In the genomic region with DNA sequence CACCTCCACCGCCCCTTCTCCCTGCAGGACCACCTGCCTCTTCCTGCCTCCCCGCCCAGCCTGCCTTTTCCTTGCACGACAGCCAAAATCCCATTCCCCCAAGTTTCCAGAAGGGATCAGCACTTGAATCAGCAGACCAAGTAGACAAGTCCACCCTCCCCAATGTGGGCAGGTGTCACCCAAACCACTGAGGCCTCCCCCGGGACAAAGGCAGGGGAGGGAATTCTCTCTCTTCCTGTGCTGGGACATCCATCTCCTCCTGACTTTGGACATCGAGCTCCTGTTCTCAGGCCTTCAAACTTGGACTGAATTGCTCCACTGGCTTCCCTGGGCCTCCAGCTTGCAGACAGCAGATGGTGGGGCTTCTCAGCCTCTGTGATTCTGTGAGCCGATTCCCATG, we compare ENCODE assay signal across 15 cellular contexts. TPM values are rescaled to one million over a fixed set of nuclear protein-coding genes. Genes with fewer than 3 reads are reported as not detected.
DNase-seq lines count a peak whose midpoint lies in the region; ATAC-seq and TF ChIP-seq lines count a peak whose summit lies in the region.
"Had no signal": no experiment of that assay in that cellular context is flagged by ENCODE, and none has a peak within 500 bp of the region (broad histone marks: within the 10 kb centered on the region; RNA-seq: fewer than 3 reads in every experiment).

No MANE protein-coding gene starts in this region.

- peaks cover 23% of the 10 kb centered on the region for H3K4me1 ChIP-seq in DOHH2 (ENCODE audit: control insufficient read depth, low read length)

- H3K4me3 ChIP-seq in DOHH2 (ENCODE audit: low read length) = peak overlapping the region; percentile 40

- CTCF ChIA-PET in activated B cell treated with CpG ODN at 0.5 μM for 24 hours (lab: Charles Lee) = no interaction called here

- DNase-seq in DMS 273 (lab: John Stamatoyannopoulos, UW; ENCODE audit: unreplicated experiment) (peak; percentile 75), DMS 273 treated with DMSO at 0.1 percent for 48 hours (lab: John Stamatoyannopoulos, UW) (no peak), activated B cell treated with CpG ODN at 0.5 μM for 24 hours (no peak), hepatic stellate cell (ENCODE audit: low spot score) (no peak), RKO (ENCODE audit: low spot score) (no peak)
- DNase-seq in naive thymus-derived CD8-positive, alpha-beta T cell = no peak
- DNase-seq: Calu3; NCI-H1417; NCI-H2029 treated with DMSO at 0.1 percent for 48 hours; NCI-H524 treated with DMSO at 0.1 percent for 48 hours; NK-92 treated with Interleukin-12 subunit alpha and Interleukin-12 subunit beta, amount 100 ng/mL, for 24 hours; PC-3 had no signal

- H3K27me3 Mint-ChIP-seq in activated B cell treated with CpG ODN at 0.5 μM for 24 hours = peaks cover 28% of the 10 kb centered on the region
- peaks cover 5 to 33% (median 16%) of the 10 kb centered on the region in 5 donors for H3K27me3 Mint-ChIP-seq in naive thymus-derived CD8-positive, alpha-beta T cell

- H3K27me3 ChIP-seq in DOHH2 (ENCODE audit: control insufficient read depth, low read length) = peaks cover 40% of the 10 kb centered on the region

- POLR2A ChIA-PET in activated B cell treated with CpG ODN at 0.5 μM for 24 hours (lab: Charles Lee) = no interaction called here
- POLR2A ChIA-PET in naive thymus-derived CD8-positive, alpha-beta T cell (lab: Charles Lee) = interaction anchor here (1.0 kb wide), 1 partner anchor 9 kb away, joined by 3 read pairs; no protein-coding TSS in a partner anchor

- no peak overlapping the region for H3K27ac ChIP-seq in DOHH2 (ENCODE audit: low read depth, low read length)
- H3K27ac ChIP-seq: 22Rv1 had no signal

- H3K4me1 Mint-ChIP-seq in activated B cell treated with CpG ODN at 0.5 μM for 24 hours = peaks cover 29% of the 10 kb centered on the region
- peaks cover 16 to 30% (median 28%) of the 10 kb centered on the region in 4 donors for H3K4me1 Mint-ChIP-seq in naive thymus-derived CD8-positive, alpha-beta T cell

- H3F3A ChIP-seq in DOHH2 (ENCODE audit: control insufficient read depth, insufficient read depth) = no peaks in the 10 kb centered on the region

- no peaks in the 10 kb centered on the region for H3K9me2 ChIP-seq in DOHH2 (replicated peaks; ENCODE audit: control insufficient read depth, low read length)

- H3K27ac Mint-ChIP-seq in activated B cell treated with CpG ODN at 0.5 μM for 24 hours = peak overlapping the region; percentile 35
- H3K27ac Mint-ChIP-seq in naive thymus-derived CD8-positive, alpha-beta T cell = peak overlapping the region in 5 of 10 donors; percentile 48 to 86 (median 60)

- no peaks in the 10 kb centered on the region for H3K36me3 ChIP-seq in DOHH2 (ENCODE audit: control insufficient read depth, low read length)

- H3K9me3 ChIP-seq in DOHH2 (ENCODE audit: control insufficient read depth, insufficient read depth, low read length) = no peaks in the 10 kb centered on the region

- H3K4me2 ChIP-seq in DOHH2 (ENCODE audit: low read length) = peak overlapping the region; percentile 56

- no peaks in the 10 kb centered on the region for H3K36me3 Mint-ChIP-seq in activated B cell treated with CpG ODN at 0.5 μM for 24 hours (ENCODE audit: low read depth)
- no peaks in the 10 kb centered on the region for H3K36me3 Mint-ChIP-seq in naive thymus-derived CD8-positive, alpha-beta T cell

- no peaks in the 10 kb centered on the region for H3K9me3 Mint-ChIP-seq in activated B cell treated with CpG ODN at 0.5 μM for 24 hours
- H3K9me3 Mint-ChIP-seq in naive thymus-derived CD8-positive, alpha-beta T cell = peaks cover 0 to 1% (median 0%) of the 10 kb centered on the region in 9 donors

- intact Hi-C loops in activated B cell treated with CpG ODN at 0.5 μM for 24 hours (cut with micrococcal nuclease) = no loop called here

- TF ChIP-seq CTCF in DOHH2 (IDR thresholded peaks at IDR 0.05; ENCODE audit: low read depth, low read length, poor library complexity, severe bottlenecking) (no peak), activated B cell treated with CpG ODN at 0.5 μM for 24 hours (IDR thresholded peaks at IDR 0.05) (no peak)

- H3K79me2 ChIP-seq in DOHH2 (ENCODE audit: control insufficient read depth, low read length) = no peaks in the 10 kb centered on the region

- H4K20me1 ChIP-seq in DOHH2 (ENCODE audit: control insufficient read depth, insufficient read depth, low read depth, low read length) = 0 out of 2 replicates have a peak, but pooled peaks cover 2% of the 10 kb centered on the region

- H3K4me3 Mint-ChIP-seq in activated B cell treated with CpG ODN at 0.5 μM for 24 hours = peak overlapping the region; percentile 58
- peak overlapping the region in 8 of 10 donors; percentile 24 to 88 (median 69) for H3K4me3 Mint-ChIP-seq in naive thymus-derived CD8-positive, alpha-beta T cell

- ATAC-seq in activated B cell treated with CpG ODN at 0.5 μM for 24 hours (ENCODE audit: low read depth) = no peak
- no peak for ATAC-seq in naive thymus-derived CD8-positive, alpha-beta T cell
- ATAC-seq in GM18909 (IDR thresholded peaks at IDR 0.05; ENCODE audit: poor library complexity, unreplicated experiment) = no peak
- ATAC-seq: PC-3 had no signal

RNA-seq across cellular contexts. Expression of gene PSMG3, which starts 21.6 kb away (rescaled TPM):
- 29.5 and 30.5 TPM in 2 replicates for total RNA-seq in activated B cell treated with CpG ODN at 0.5 μM for 24 hours
- 10 to 100 TPM; 24.3 to 26.1 TPM for total RNA-seq in naive thymus-derived CD8-positive, alpha-beta T cell
- polyA plus RNA-seq in naive thymus-derived CD8-positive, alpha-beta T cell = 10 to 100 TPM; 43.5 to 45.8 (median 45.4) TPM

RNA-seq across cellular contexts. Expression of gene TMEM184A, which starts 35.4 kb away (rescaled TPM):
- not detected in 2 replicates for total RNA-seq in activated B cell treated with CpG ODN at 0.5 μM for 24 hours
- not detected for total RNA-seq in naive thymus-derived CD8-positive, alpha-beta T cell
- polyA plus RNA-seq in naive thymus-derived CD8-positive, alpha-beta T cell = under 1 TPM in 1 of 3 donors, not detected in 2; 0.04 TPM
